Comparison of ENCODE assay signal across 9 cellular contexts in genomic region chr6:148973809-148974208, GRCh38.
DNase-seq lines count a peak whose midpoint lies in the region; ATAC-seq, FAIRE-seq and TF ChIP-seq lines count a peak whose summit lies in the region.
"Had no signal": no experiment of that assay in that cellular context is flagged by ENCODE, and none has a peak within 500 bp of the region (broad histone marks: within the 10 kb centered on the region; RNA-seq: fewer than 3 reads in every experiment).

No MANE protein-coding gene starts in this region.

- DNase-seq in AG10803 (ENCODE audit: low read depth) (peak; percentile 67), HTR-8/SVneo (ENCODE audit: insufficient read length, low spot score) (peak; percentile 8), kidney glomerular epithelial cell (lab: John Stamatoyannopoulos, UW) (peak; percentile 10), T-helper 2 cell (no peak), cerebellar nuclear complex (lab: John Stamatoyannopoulos, UW) (no peak)
- DNase-seq: activated B cell treated with CpG ODN at 0.5 μM for 24 hours had no signal

- no peak for ATAC-seq in HG02798 (IDR thresholded peaks at IDR 0.05; ENCODE audit: poor library complexity, unreplicated experiment)
- no peak for ATAC-seq in GM19455 (IDR thresholded peaks at IDR 0.05; ENCODE audit: unreplicated experiment)

- H3K4me3 ChIP-seq in AG10803 (ENCODE audit: low read length) (no peak overlapping the region), WI38 (ENCODE audit: low read depth, low read length) (no peak overlapping the region)

- peak; percentile 84 for TF ChIP-seq CTCF in AG10803 (conservative IDR thresholded peaks at IDR 0.05; ENCODE audit: low read length)
- TF ChIP-seq CTCF in WI38 (IDR thresholded peaks at IDR 0.05; ENCODE audit: low read depth, low read length) = peak; percentile 40

- no peak for FAIRE-seq in HTR-8/SVneo (lab: Jason Lieb, UNC)

Comparison
In these comparisons a context has a peak if more than half of its experiments do, and no peak if none do; other contexts are left out.
1. DNase-seq: peak in AG10803 (single experiment), HTR-8/SVneo (single experiment) and kidney glomerular epithelial cell (single experiment); none in T-helper 2 cell (0 of 5) and cerebellar nuclear complex (0 of 2).